17 cellular contexts compared by ENCODE assay signal in genomic region chr6:158959552-158959951, GRCh38.
"Had no signal": no experiment of that assay in that cellular context is flagged by ENCODE, and none has a peak within 500 bp of the region (broad histone marks: within the 10 kb centered on the region; RNA-seq: fewer than 3 reads in every experiment).

No MANE protein-coding gene starts in this region.

- H3K27me3 ChIP-seq: breast epithelium, stomach, transverse colon had no signal

- H3K36me3 ChIP-seq: breast epithelium, transverse colon had no signal

- DNase-seq: activated CD4-positive, CD25-positive, alpha-beta regulatory T cell; activated naive CD4-positive, alpha-beta T cell treated with Interleukin-2 at 50 U/mL for 16 hours; activated naive CD8-positive, alpha-beta T cell treated with anti-CD3 and anti-CD28 coated beads for 36 hours; activated T-cell treated with anti-CD3 and anti-CD28 coated beads, Interleukin-2, amount 50 U/mL, for 48 hours; cerebellar nuclear complex; cortex of kidney; foreskin fibroblast; small intestine; stimulated activated CD4-positive, alpha-beta T cell treated with anti-CD3 and anti-CD28 coated beads, Interleukin-2, amount 100 ng/mL, for 24 hours; stomach; T1000; transverse colon had no signal

- H3K36me3 Mint-ChIP-seq: activated CD4-positive, alpha-beta memory T cell treated with anti-CD3 and anti-CD28 coated beads for 36 hours; activated naive CD8-positive, alpha-beta T cell treated with anti-CD3 and anti-CD28 coated beads for 36 hours; naive B cell; stimulated activated effector memory CD8-positive, alpha-beta T cell treated with anti-CD3 and anti-CD28 coated beads, Interleukin-12 subunit alpha, Interleukin-12 subunit beta, amount 100 ng/mL, for 72 hours had no signal

- H3K27ac ChIP-seq: breast epithelium, epithelial cell of prostate, stomach had no signal

- H3K4me1 ChIP-seq: breast epithelium had no signal

- H3K27ac Mint-ChIP-seq: activated CD4-positive, alpha-beta memory T cell treated with anti-CD3 and anti-CD28 coated beads for 36 hours; activated naive CD8-positive, alpha-beta T cell treated with anti-CD3 and anti-CD28 coated beads for 36 hours; stimulated activated effector memory CD8-positive, alpha-beta T cell treated with anti-CD3 and anti-CD28 coated beads, Interleukin-12 subunit alpha, Interleukin-12 subunit beta, amount 100 ng/mL, for 72 hours had no signal

- H3K4me1 Mint-ChIP-seq: activated naive CD8-positive, alpha-beta T cell treated with anti-CD3 and anti-CD28 coated beads for 36 hours; stimulated activated effector memory CD8-positive, alpha-beta T cell treated with anti-CD3 and anti-CD28 coated beads, Interleukin-12 subunit alpha, Interleukin-12 subunit beta, amount 100 ng/mL, for 72 hours had no signal

- H3K9me3 ChIP-seq: breast epithelium, stomach, transverse colon had no signal

- H3K27me3 Mint-ChIP-seq: activated CD4-positive, alpha-beta memory T cell treated with anti-CD3 and anti-CD28 coated beads for 36 hours; activated naive CD8-positive, alpha-beta T cell treated with anti-CD3 and anti-CD28 coated beads for 36 hours; naive B cell had no signal

- H3K9me3 Mint-ChIP-seq: activated CD4-positive, alpha-beta memory T cell treated with anti-CD3 and anti-CD28 coated beads for 36 hours; activated naive CD8-positive, alpha-beta T cell treated with anti-CD3 and anti-CD28 coated beads for 36 hours; naive B cell; stimulated activated effector memory CD8-positive, alpha-beta T cell treated with anti-CD3 and anti-CD28 coated beads, Interleukin-12 subunit alpha, Interleukin-12 subunit beta, amount 100 ng/mL, for 72 hours had no signal

- H3K4me3 Mint-ChIP-seq: activated CD4-positive, alpha-beta memory T cell treated with anti-CD3 and anti-CD28 coated beads for 36 hours; activated naive CD8-positive, alpha-beta T cell treated with anti-CD3 and anti-CD28 coated beads for 36 hours; stimulated activated effector memory CD8-positive, alpha-beta T cell treated with anti-CD3 and anti-CD28 coated beads, Interleukin-12 subunit alpha, Interleukin-12 subunit beta, amount 100 ng/mL, for 72 hours had no signal

- H3K4me3 ChIP-seq: breast epithelium, stomach, transverse colon had no signal
